In the genomic region with DNA sequence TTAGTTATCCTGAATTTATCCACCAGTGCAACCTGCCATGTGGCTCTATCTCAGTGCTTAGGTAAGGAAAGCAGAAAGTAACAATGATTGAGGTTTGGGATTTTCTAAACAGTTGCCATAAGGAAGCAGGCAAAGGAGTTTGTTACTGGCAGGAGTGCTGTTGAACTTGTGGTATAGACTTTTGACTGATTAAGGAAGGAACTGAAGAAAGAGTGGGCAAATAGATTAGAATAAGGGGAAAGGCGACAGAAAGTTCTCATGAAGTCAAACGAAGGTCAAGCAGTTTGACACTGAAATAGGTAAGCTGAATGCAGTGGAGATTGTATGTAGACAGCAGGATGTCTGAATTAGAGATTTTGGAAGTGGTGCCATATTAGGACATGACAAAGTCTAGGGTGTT, we compare ENCODE assay signal across 22 cellular contexts. TPM values are rescaled to one million over a fixed set of nuclear protein-coding genes. Genes with fewer than 3 reads are reported as not detected.
DNase-seq lines count a peak whose midpoint lies in the region; ATAC-seq and TF ChIP-seq lines count a peak whose summit lies in the region.
"Had no signal": no experiment of that assay in that cellular context is flagged by ENCODE, and none has a peak within 500 bp of the region (broad histone marks: within the 10 kb centered on the region; RNA-seq: fewer than 3 reads in every experiment).

No MANE protein-coding gene starts in this region.

- TF ChIP-seq POLR2A in Raji (IDR thresholded peaks at IDR 0.05; ENCODE audit: insufficient read depth, low read depth, low read length) = 0 out of 2 replicates have a peak, but pooled peaks have one; percentile 20

- ATAC-seq in GM18861 (IDR thresholded peaks at IDR 0.05; ENCODE audit: unreplicated experiment) (peak; percentile 42), HG02852 (IDR thresholded peaks at IDR 0.05; ENCODE audit: unreplicated experiment) (peak; percentile 64), left colon (no peak), HG03095 (IDR thresholded peaks at IDR 0.05; ENCODE audit: unreplicated experiment) (no peak)
- ATAC-seq: activated CD8-positive, alpha-beta memory T cell treated with anti-CD3 and anti-CD28 coated beads, Interleukin-2, amount 10 ng/mL, durations not matched to agents 7 days and 5 days; foreskin keratinocyte had no signal

- intact Hi-C loops in left colon (cut with DNase I, micrococcal nuclease) = no loop called here

- peak; percentile 58 for DNase-seq in CMK (ENCODE audit: low read depth)
- no peak for DNase-seq in left colon
- DNase-seq in activated CD4-positive, alpha-beta T cell treated with anti-CD3 and anti-CD28 coated beads for 48 hours = no peak
- DNase-seq in activated CD4-positive, CD25-positive, alpha-beta regulatory T cell treated with anti-CD3 and anti-CD28 coated beads, Interleukin-2, amount 50 U/mL, for 72 hours = no peak
- DNase-seq: activated CD4-positive, CD25-positive, alpha-beta regulatory T cell; activated CD8-positive, alpha-beta memory T cell treated with anti-CD3 and anti-CD28 coated beads, Interleukin-2, amount 10 ng/mL, durations not matched to agents 7 days and 5 days; activated effector memory CD4-positive, alpha-beta T cell treated with Interleukin-2 at 50 U/mL for 16 hours; Calu3; foreskin keratinocyte; GF-D8; NCI-H1417; NCI-H2171 treated with DMSO at 0.1 percent for 48 hours; NCI-H82; retina; RPMI8226; T-helper 1 cell had no signal

RNA-seq across cellular contexts. Expression of a gene that starts 24.2 kb away (rescaled TPM):
- total RNA-seq in left colon = under 1 TPM; 0.15 to 0.53 TPM
- total RNA-seq: activated CD8-positive, alpha-beta memory T cell treated with anti-CD3 and anti-CD28 coated beads, Interleukin-2, amount 10 ng/mL, durations not matched to agents 7 days and 5 days; endothelial cell of umbilical vein; foreskin keratinocyte; mesothelial cell of epicardium had no signal

Comparison
In these comparisons a context has a peak if more than half of its experiments do, and no peak if none do; other contexts are left out.
1. ATAC-seq: peak in GM18861 (single experiment) and HG02852 (single experiment); none in left colon (single experiment) and HG03095 (single experiment).